ENCODE assay signal across 30 cellular contexts in the genomic region with DNA sequence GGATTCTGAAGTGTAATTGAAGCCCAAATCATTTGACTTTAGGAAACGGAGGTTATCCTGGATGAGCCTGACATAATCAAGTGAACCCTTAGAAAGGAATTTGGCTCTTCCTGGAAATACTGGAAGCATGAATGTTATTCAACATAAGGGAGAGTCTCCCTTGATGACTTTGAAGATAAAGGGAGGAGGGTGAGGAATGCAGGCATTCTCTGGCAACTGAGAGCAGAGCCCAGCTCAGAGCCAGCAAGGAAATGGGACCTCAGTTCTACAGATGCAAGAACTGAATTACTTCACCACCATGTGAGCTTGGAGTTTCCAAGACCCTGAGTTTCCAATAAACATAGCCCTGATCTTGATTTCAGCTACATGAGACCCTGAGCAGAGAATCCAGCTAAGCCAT.
DNase-seq lines count a peak whose midpoint lies in the region; ATAC-seq and TF ChIP-seq lines count a peak whose summit lies in the region.
"Had no signal": no experiment of that assay in that cellular context is flagged by ENCODE, and none has a peak within 500 bp of the region (broad histone marks: within the 10 kb centered on the region; RNA-seq: fewer than 3 reads in every experiment).

No MANE protein-coding gene starts in this region.

- H3K27me3 ChIP-seq in upper lobe of right lung = no peaks in the 10 kb centered on the region
- H3K27me3 ChIP-seq: cardiac muscle cell had no signal

- no peaks in the 10 kb centered on the region for H3K36me3 ChIP-seq in upper lobe of right lung
- H3K36me3 ChIP-seq: cardiac muscle cell, HAP-1, WERI-Rb-1 had no signal

- H3K4me1 ChIP-seq in upper lobe of right lung = peaks cover 3% of the 10 kb centered on the region
- H3K4me1 ChIP-seq: HAP-1 had no signal

- no peak for TF ChIP-seq CTCF in coronary artery (IDR thresholded peaks at IDR 0.05)
- TF ChIP-seq CTCF in upper lobe of right lung (IDR thresholded peaks at IDR 0.05) = no peak
- TF ChIP-seq CTCF in GM13976 (IDR thresholded peaks at IDR 0.05; ENCODE audit: borderline replicate concordance, control extremely low read depth, extremely low read depth, insufficient read depth, missing control alignments) = no peak

- peak; percentile 36 for ATAC-seq in upper lobe of right lung
- ATAC-seq: effector memory CD8-positive, alpha-beta T cell; left lobe of liver; Panc1; stimulated activated naive CD8-positive, alpha-beta T cell treated with anti-CD3 and anti-CD28 coated beads, Interleukin-15, amount 100 ng/mL, for 72 hours had no signal

- H3K4me3 ChIP-seq in coronary artery = no peak overlapping the region
- H3K4me3 ChIP-seq in upper lobe of right lung = no peak overlapping the region
- H3K4me3 ChIP-seq: cardiac muscle cell, HAP-1 had no signal

- H3K27ac ChIP-seq in coronary artery (no peak overlapping the region), upper lobe of right lung (no peak overlapping the region)
- H3K27ac ChIP-seq: cardiac muscle cell, WERI-Rb-1 had no signal

- intact Hi-C loops in upper lobe of right lung (cut with DNase I) = no loop called here

- peaks cover 19% of the 10 kb centered on the region for H3K9me3 ChIP-seq in upper lobe of right lung
- H3K9me3 ChIP-seq: HAP-1 had no signal

- DNase-seq in RPMI7951 (ENCODE audit: low read depth) (peak; percentile 26), coronary artery (ENCODE audit: low spot score) (peak; percentile 11), iris pigment epithelial cell (ENCODE audit: low read depth) (peak; percentile 31), upper lobe of right lung (no peak), anterior cingulate cortex (lab: John Stamatoyannopoulos, UW) (no peak), GM13976 (ENCODE audit: low spot score) (no peak), NCI-H69 (lab: John Stamatoyannopoulos, UW) (no peak)
- DNase-seq: activated CD4-positive, alpha-beta T cell treated with anti-CD3 and anti-CD28 coated beads for 48 hours; activated effector memory CD4-positive, alpha-beta T cell treated with Interleukin-2 at 50 U/mL for 16 hours; aorta; C1 segment of cervical spinal cord; COR-L47; cortex of kidney; effector memory CD8-positive, alpha-beta T cell; hypothalamus; Karpas-422; MV-4-11; NCI-H1436; NCI-H2081 treated with DMSO at 0.1 percent for 48 hours; NCI-H2227 treated with DMSO at 0.1 percent for 48 hours; NCI-H748 treated with DMSO at 0.1 percent for 48 hours; stimulated activated CD4-positive, alpha-beta T cell treated with anti-CD3 and anti-CD28 coated beads, Interleukin-12 subunit alpha, Interleukin-12 subunit beta, amount 100 ng/mL, for 4 hours; stimulated activated CD4-positive, alpha-beta T cell treated with anti-CD3 and anti-CD28 coated beads, Interleukin-2, amount 100 ng/mL, for 48 hours; stimulated activated naive CD8-positive, alpha-beta T cell treated with anti-CD3 and anti-CD28 coated beads, Interleukin-15, amount 100 ng/mL, for 72 hours; SW 1271; WERI-Rb-1 had no signal

- in situ Hi-C loops in GM13976 (cut with MboI; ENCODE audit: low sequenced_read_pairs, unreplicated experiment) = no loop called here

Comparison
In these comparisons a context has a peak if more than half of its experiments do, and no peak if none do; other contexts are left out.
1. DNase-seq: peak in RPMI7951 (single experiment), coronary artery (single experiment) and iris pigment epithelial cell (single experiment); none in upper lobe of right lung (single experiment), anterior cingulate cortex (0 of 58), GM13976 (single experiment) and NCI-H69 (single experiment).